ENCODE assay signal across 23 cellular contexts in genomic region chr15:29854413-29854812, GRCh38. TPM values are rescaled to one million over a fixed set of nuclear protein-coding genes. Genes with fewer than 3 reads are reported as not detected.
A peak's percentile ranks its signal among the peaks of the same experiment; 100 is the strongest.
DNase-seq lines count a peak whose midpoint lies in the region; ATAC-seq lines count a peak whose summit lies in the region.
"Had no signal": no experiment of that assay in that cellular context is flagged by ENCODE, and none has a peak within 500 bp of the region (broad histone marks: within the 10 kb centered on the region; RNA-seq: fewer than 3 reads in every experiment).

No MANE protein-coding gene starts in this region.

- no peaks in the 10 kb centered on the region for H3K4me1 Mint-ChIP-seq in stimulated activated naive B cell treated with anti-CD40 and anti-IgM and Interleukin-4, amounts not matched to agents 10 μg/mL and 1 μg/mL and 100 μg/mL, for 72 hours

- H3K27me3 Mint-ChIP-seq in stimulated activated naive B cell treated with anti-CD40 and anti-IgM and Interleukin-4, amounts not matched to agents 10 μg/mL and 1 μg/mL and 100 μg/mL, for 72 hours: no peaks in the 10 kb centered on the region

- H3K9me3 Mint-ChIP-seq in stimulated activated naive B cell treated with anti-CD40 and anti-IgM and Interleukin-4, amounts not matched to agents 10 μg/mL and 1 μg/mL and 100 μg/mL, for 72 hours: no peaks in the 10 kb centered on the region

- ATAC-seq in stimulated activated naive B cell treated with anti-CD40 and anti-IgM and Interleukin-4, amounts not matched to agents 10 μg/mL and 1 μg/mL and 100 μg/mL, for 72 hours (replicated peaks): no peak
- no peak for ATAC-seq in HG03354 (IDR thresholded peaks at IDR 0.05; ENCODE audit: poor library complexity, severe bottlenecking, unreplicated experiment)
- ATAC-seq: HepG2; left colon; naive thymus-derived CD4-positive, alpha-beta T cell; stimulated activated naive CD8-positive, alpha-beta T cell treated with anti-CD3 and anti-CD28 coated beads, Interleukin-15, Interleukin-2, amounts not matched to agents 100 U/mL and 50 U/mL, for 24 hours had no signal

- H3K27ac Mint-ChIP-seq in stimulated activated naive B cell treated with anti-CD40 and anti-IgM and Interleukin-4, amounts not matched to agents 10 μg/mL and 1 μg/mL and 100 μg/mL, for 72 hours: no peak overlapping the region
- H3K27ac Mint-ChIP-seq: activated T-cell treated with anti-CD3 and anti-CD28 coated beads, Interleukin-2, amount 50 U/mL, for 24 hours; endodermal cell had no signal

- no peaks in the 10 kb centered on the region for H3K36me3 Mint-ChIP-seq in stimulated activated naive B cell treated with anti-CD40 and anti-IgM and Interleukin-4, amounts not matched to agents 10 μg/mL and 1 μg/mL and 100 μg/mL, for 72 hours
- H3K36me3 Mint-ChIP-seq: naive thymus-derived CD4-positive, alpha-beta T cell had no signal

- DNase-seq in A172 (ENCODE audit: low spot score) (peak; percentile 26), GM03348 (ENCODE audit: low spot score) (peak; percentile 24), RPMI7951 (ENCODE audit: low read depth) (peak; percentile 82), foreskin melanocyte (peak; percentile 51), dedifferentiated amniotic fluid mesenchymal stem cell (ENCODE audit: extremely low spot score) (no peak), RPMI8226 (no peak)
- no peak for DNase-seq in stimulated activated naive B cell treated with anti-CD40 and anti-IgM and Interleukin-4, amounts not matched to agents 10 μg/mL and 1 μg/mL and 100 μg/mL, for 72 hours
- DNase-seq: activated CD8-positive, alpha-beta memory T cell treated with anti-CD3 and anti-CD28 coated beads for 24 hours; activated T-cell treated with anti-CD3 and anti-CD28 coated beads, Interleukin-2, amount 50 U/mL, for 24 hours; adrenal gland; endodermal cell; GDM1; left colon; naive thymus-derived CD4-positive, alpha-beta T cell; NCI-H1105 treated with DMSO at 0.1 percent for 48 hours; NCI-H524; occipital lobe; spleen; stimulated activated CD4-positive, alpha-beta T cell treated with anti-CD3 and anti-CD28 coated beads, Interleukin-4, amount 100 ng/mL, for 1 hour; stimulated activated naive CD8-positive, alpha-beta T cell treated with anti-CD3 and anti-CD28 coated beads, Interleukin-15, Interleukin-2, amounts not matched to agents 100 U/mL and 50 U/mL, for 24 hours; thyroid gland had no signal

- H3K4me3 Mint-ChIP-seq in stimulated activated naive B cell treated with anti-CD40 and anti-IgM and Interleukin-4, amounts not matched to agents 10 μg/mL and 1 μg/mL and 100 μg/mL, for 72 hours: no peak overlapping the region
- H3K4me3 Mint-ChIP-seq: activated T-cell treated with anti-CD3 and anti-CD28 coated beads, Interleukin-2, amount 50 U/mL, for 24 hours; endodermal cell; naive thymus-derived CD4-positive, alpha-beta T cell had no signal

RNA-seq across cellular contexts. Expression of gene TJP1, which starts 32.1 kb away (rescaled TPM):
- 26.1 and 41.7 TPM in 2 replicates for total RNA-seq in A172 (2014; rRNA removed; shearing (Covaris generic))
- 28.1 and 31.6 TPM in 2 replicates for total RNA-seq in RPMI7951 (2014; rRNA removed; shearing (Covaris generic))
- total RNA-seq: naive thymus-derived CD4-positive, alpha-beta T cell had no signal

Comparison
In these comparisons a context has a peak if more than half of its experiments do, and no peak if none do; other contexts are left out.
1. DNase-seq: peak in A172 (single experiment), GM03348 (single experiment), RPMI7951 (single experiment) and foreskin melanocyte (single experiment); none in dedifferentiated amniotic fluid mesenchymal stem cell (single experiment), stimulated activated naive B cell treated with anti-CD40 and anti-IgM and Interleukin-4, amounts not matched to agents 10 μg/mL and 1 μg/mL and 100 μg/mL, for 72 hours (single experiment) and RPMI8226 (single experiment).